In the genomic region with DNA sequence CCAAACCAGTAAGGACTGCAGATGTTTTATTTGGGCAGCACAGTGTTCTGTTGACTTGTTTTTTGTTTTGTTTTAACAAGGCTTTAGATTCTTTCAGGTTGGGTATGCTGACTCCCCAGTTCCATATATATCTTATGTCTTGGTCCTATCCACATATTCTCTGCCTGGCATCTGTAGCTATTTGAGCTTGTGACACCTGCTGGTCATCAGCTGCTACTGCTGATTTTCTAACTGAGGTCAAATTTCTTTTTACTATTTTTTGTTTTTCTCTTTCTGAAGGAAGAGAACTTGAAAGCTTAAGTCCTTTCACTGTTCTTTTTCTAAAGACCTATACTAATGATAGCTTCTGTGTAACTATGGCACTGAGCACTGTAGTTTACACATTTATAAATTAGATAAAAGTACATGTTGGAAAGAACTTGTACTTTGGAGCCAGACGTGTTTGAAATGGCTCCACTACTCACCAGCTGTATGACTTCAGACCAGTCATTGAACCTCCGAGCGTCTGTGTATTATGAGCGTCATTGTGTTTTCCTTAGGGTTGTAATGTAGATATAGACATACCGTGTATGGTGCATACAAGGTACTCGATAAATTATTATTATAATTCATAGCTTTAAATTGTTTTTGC, we compare ENCODE assay signal across 8 cellular contexts.
A peak's percentile ranks its signal among the peaks of the same experiment; 100 is the strongest.
DNase-seq lines count a peak whose midpoint lies in the region; ATAC-seq, FAIRE-seq and TF ChIP-seq lines count a peak whose summit lies in the region.

No MANE protein-coding gene starts in this region.

- peak; percentile 66 for ATAC-seq in activated CD8-positive, alpha-beta T cell treated with anti-CD3 and anti-CD28 coated beads for 36 hours
- ATAC-seq in Right ventricle myocardium superior (ENCODE audit: poor library complexity) (peak; percentile 83), HG02763 (IDR thresholded peaks at IDR 0.05; ENCODE audit: unreplicated experiment) (no peak), GM19463 (IDR thresholded peaks at IDR 0.05; ENCODE audit: unreplicated experiment) (no peak)

- intact Hi-C loops in Caco-2 (cut with micrococcal nuclease; ENCODE audit: unreplicated experiment) (loop anchor here (1.0 to 10.0 kb wide), 3 partner anchors 142 to 324 kb away; no protein-coding TSS in a partner anchor), Right ventricle myocardium superior (cut with DNase I) (loop anchor here (5.0 kb wide), 1 partner anchor 142 kb away; no protein-coding TSS in a partner anchor)
- intact Hi-C loops in activated CD8-positive, alpha-beta T cell treated with anti-CD3 and anti-CD28 coated beads for 36 hours (cut with micrococcal nuclease) = no loop called here

- H3K4me3 ChIP-seq in Caco-2 (ENCODE audit: low read depth, low read length) = no peak overlapping the region

- CTCF ChIA-PET in Caco-2 (lab: Charles Lee) = interaction anchor here (0.6 to 2.2 kb wide), 6 partner anchors 23 to 866 kb away, joined by 3 to 17 read pairs (median 4); no protein-coding TSS in a partner anchor
- CTCF ChIA-PET in activated CD8-positive, alpha-beta T cell treated with anti-CD3 and anti-CD28 coated beads for 36 hours (lab: Charles Lee) = interaction anchor here (0.7 to 2.1 kb wide), 37 partner anchors 8 to 545 kb away, joined by 3 to 9 read pairs (median 4); a partner anchor contains a TSS

- no peaks in the 10 kb centered on the region for H3K9me3 Mint-ChIP-seq in Caco-2 (ENCODE audit: unreplicated experiment)
- H3K9me3 Mint-ChIP-seq in activated CD8-positive, alpha-beta T cell treated with anti-CD3 and anti-CD28 coated beads for 36 hours = no peaks in the 10 kb centered on the region

- peak in 1 of 2 experiments; percentile 18 for DNase-seq in Caco-2
- DNase-seq in GM19239 (ENCODE audit: insufficient read length, low spot score) = peak; percentile 29
- peak; percentile 35 for DNase-seq in NCI-H2107 (lab: John Stamatoyannopoulos, UW)
- peak; percentile 42 for DNase-seq in activated CD8-positive, alpha-beta T cell treated with anti-CD3 and anti-CD28 coated beads for 36 hours
- no peak for DNase-seq in Right ventricle myocardium superior
- peak; percentile 69 for DNase-seq in renal cortical epithelial cell (ENCODE audit: low read depth)

- H3K4me1 Mint-ChIP-seq in Caco-2 (ENCODE audit: low read depth, unreplicated experiment) = peaks cover 6% of the 10 kb centered on the region
- peaks cover 9% of the 10 kb centered on the region for H3K4me1 Mint-ChIP-seq in activated CD8-positive, alpha-beta T cell treated with anti-CD3 and anti-CD28 coated beads for 36 hours (ENCODE audit: low read depth)

- H3K36me3 Mint-ChIP-seq in Caco-2 (ENCODE audit: insufficient read depth, unreplicated experiment) = peaks cover 29% of the 10 kb centered on the region
- H3K36me3 Mint-ChIP-seq in activated CD8-positive, alpha-beta T cell treated with anti-CD3 and anti-CD28 coated beads for 36 hours (ENCODE audit: low read depth) = peaks cover 17% of the 10 kb centered on the region

- no peaks in the 10 kb centered on the region for H3K9me3 ChIP-seq in Caco-2

- H3K27ac Mint-ChIP-seq in Caco-2 (ENCODE audit: unreplicated experiment) = no peak overlapping the region
- H3K27ac Mint-ChIP-seq in activated CD8-positive, alpha-beta T cell treated with anti-CD3 and anti-CD28 coated beads for 36 hours = no peak overlapping the region

- TF ChIP-seq CTCF in Caco-2 (IDR thresholded peaks at IDR 0.05; ENCODE audit: insufficient read depth in 1 of 2, low read depth in 1 of 2, low read length in 1 of 2, severe bottlenecking in 1 of 2, unreplicated experiment in 1 of 2) = peak; percentile 49 to 63
- TF ChIP-seq CTCF in activated CD8-positive, alpha-beta T cell treated with anti-CD3 and anti-CD28 coated beads for 36 hours (IDR thresholded peaks at IDR 0.05) = peak; percentile 83

- no TSS peak for BruUV-seq in Caco-2 (replicated peaks; lab: Mats Ljungman, UMichigan)

- H3K4me1 ChIP-seq in Caco-2 = no peaks in the 10 kb centered on the region

- no peaks in the 10 kb centered on the region; the same call in 1 of the 2 replicates for H3K36me3 ChIP-seq in Caco-2 (ENCODE audit: control insufficient read depth, insufficient read depth, low read length)

- H3K27me3 ChIP-seq in Caco-2 (replicated peaks; ENCODE audit: control insufficient read depth, insufficient read depth, low read length) = no peaks in the 10 kb centered on the region

- FAIRE-seq in GM19239 (lab: Jason Lieb, UNC) = peak; percentile 97

- POLR2A ChIA-PET in Caco-2 (lab: Charles Lee) = no interaction called here
- POLR2A ChIA-PET in activated CD8-positive, alpha-beta T cell treated with anti-CD3 and anti-CD28 coated beads for 36 hours (lab: Charles Lee) = interaction anchor here (0.9 kb wide), 1 partner anchor 141 kb away, joined by 3 read pairs; no protein-coding TSS in a partner anchor

- H3K27me3 Mint-ChIP-seq in Caco-2 (ENCODE audit: insufficient read depth, unreplicated experiment) = no peaks in the 10 kb centered on the region
- no peaks in the 10 kb centered on the region for H3K27me3 Mint-ChIP-seq in activated CD8-positive, alpha-beta T cell treated with anti-CD3 and anti-CD28 coated beads for 36 hours

- no peak overlapping the region for H3K4me3 Mint-ChIP-seq in Caco-2 (ENCODE audit: unreplicated experiment)
- H3K4me3 Mint-ChIP-seq in activated CD8-positive, alpha-beta T cell treated with anti-CD3 and anti-CD28 coated beads for 36 hours = no peak overlapping the region

Comparison
In these comparisons a context has a peak if more than half of its experiments do, and no peak if none do; other contexts are left out.
1. ATAC-seq: peak in activated CD8-positive, alpha-beta T cell treated with anti-CD3 and anti-CD28 coated beads for 36 hours (single experiment) and Right ventricle myocardium superior (single experiment); none in HG02763 (single experiment) and GM19463 (single experiment).